Comparison of ENCODE assay signal across 1 cellular context in genomic region chr16:87457724-87458423, GRCh38.
A peak's percentile ranks its signal among the peaks of the same experiment; 100 is the strongest.
TF ChIP-seq lines count a peak whose summit lies in the region.

No MANE protein-coding gene starts in this region.

TF ChIP-seq in GM12878, 131 proteins besides CTCF, POLR2A, EP300 and RAD21 (continued from another document):
- TF ChIP-seq REST (IDR thresholded peaks at IDR 0.05; ENCODE audit: low read depth, low read length) (no peak), IKZF1 (conservative IDR thresholded peaks at IDR 0.05) (peak; percentile 45), ZNF384 (IDR thresholded peaks at IDR 0.05; ENCODE audit: borderline replicate concordance, low read depth, low read length) (peak; percentile 15; the same call in 1 of the 2 replicates), RUNX3 (IDR thresholded peaks at IDR 0.05; ENCODE audit: low read length) (peak; percentile 53), BCL11A (IDR thresholded peaks at IDR 0.05; ENCODE audit: low read depth, low read length) (peak; percentile 93), POU2F2 (IDR thresholded peaks at IDR 0.05; ENCODE audit: borderline replicate concordance, low read depth, low read length) (peak; percentile 49; the same call in 1 of the 3 replicates), USF1 (IDR thresholded peaks at IDR 0.05; ENCODE audit: borderline replicate concordance, extremely low read length, insufficient read depth, low read depth, low read length) (no peak), NR2F1 (conservative IDR thresholded peaks at IDR 0.05) (peak; percentile 91), MTA2 (IDR thresholded peaks at IDR 0.05; ENCODE audit: low read depth) (peak; percentile 96), MLLT1 (IDR thresholded peaks at IDR 0.05) (peak; percentile 60; the same call in 1 of the 2 replicates), PKNOX1 (IDR thresholded peaks at IDR 0.05) (peak; percentile 63), MXI1 (IDR thresholded peaks at IDR 0.05; ENCODE audit: low read depth, low read length) (0 out of 2 replicates have a peak, but pooled peaks have one; percentile 28), JUND (IDR thresholded peaks at IDR 0.05; ENCODE audit: low read depth, low read length) (no peak), TCF12 (IDR thresholded peaks at IDR 0.05; ENCODE audit: low read depth, low read length) (peak; percentile 62; the same call in 1 of the 2 replicates), ZNF592 (IDR thresholded peaks at IDR 0.05) (no peak), HDAC2 (IDR thresholded peaks at IDR 0.05) (no peak), DPF2 (IDR thresholded peaks at IDR 0.05) (peak; percentile 48; the same call in 1 of the 2 replicates), ATF7 (IDR thresholded peaks at IDR 0.05; ENCODE audit: low read depth) (peak; percentile 74), TBL1XR1 (IDR thresholded peaks at IDR 0.05; ENCODE audit: low read depth, low read length) (peak; percentile 21; the same call in 1 of the 2 replicates), CBX3 (IDR thresholded peaks at IDR 0.05; ENCODE audit: borderline replicate concordance, low read depth) (no peak), RELB (IDR thresholded peaks at IDR 0.05; ENCODE audit: low read depth) (peak; percentile 39; the same call in 1 of the 2 replicates)
TF ChIP-seq in GM12878: peak in this region for 22.
